18 cellular contexts compared by ENCODE assay signal in the genomic region with DNA sequence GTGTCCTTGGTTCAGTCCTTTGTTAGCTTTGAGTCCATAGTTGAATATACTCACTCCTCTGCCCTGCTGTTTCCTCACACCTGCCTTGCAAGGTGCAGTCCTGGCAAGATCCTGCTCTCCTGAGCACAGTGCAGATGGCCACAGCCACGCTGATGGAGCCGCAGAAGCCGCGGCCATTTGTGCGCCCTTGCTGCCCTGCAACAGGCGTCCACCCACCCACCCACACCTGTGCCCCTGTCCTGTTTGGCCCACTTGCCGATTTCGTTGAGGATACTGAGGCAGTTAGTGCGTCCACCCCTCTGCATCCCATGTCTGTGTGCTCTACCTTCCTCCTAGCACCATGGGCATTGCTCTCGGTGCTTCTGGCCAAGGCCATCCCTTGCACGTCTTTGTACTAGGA. TPM values are rescaled to one million over a fixed set of nuclear protein-coding genes. Genes with fewer than 3 reads are reported as not detected.
"Had no signal": no experiment of that assay in that cellular context is flagged by ENCODE, and none has a peak within 500 bp of the region (broad histone marks: within the 10 kb centered on the region; RNA-seq: fewer than 3 reads in every experiment).

No MANE protein-coding gene starts in this region.

- H3K27ac ChIP-seq: esophagus squamous epithelium, lower lobe of right lung, suprapubic skin, upper lobe of right lung had no signal

- DNase-seq: activated CD4-positive, alpha-beta T cell treated with anti-CD3 and anti-CD28 coated beads, Interleukin-2, amount 50 U/mL, for 1 hour; activated gamma-delta T cell; amygdala; cerebellar nuclear complex; cortex of kidney; effector CD8-positive, alpha-beta T cell; esophagus squamous epithelium; hippocampal formation; left colon; lower lobe of right lung; occipital lobe; stimulated activated naive CD8-positive, alpha-beta T cell treated with anti-CD3 and anti-CD28 coated beads, Interleukin-15, Interleukin-2, amounts not matched to agents 100 U/mL and 50 U/mL, for 24 hours had no signal

- H3K4me3 Mint-ChIP-seq: activated naive CD4-positive, alpha-beta T cell treated with anti-CD3 and anti-CD28 coated beads, Interleukin-2, amount 50 U/mL, for 24 hours; natural killer cell treated with Interleukin-12 subunit alpha and Interleukin-12 subunit beta and Interleukin-15 and Interleukin-18, amount 100 ng/mL, for 72 hours had no signal

- H3K27ac Mint-ChIP-seq: activated naive CD4-positive, alpha-beta T cell treated with anti-CD3 and anti-CD28 coated beads, Interleukin-2, amount 50 U/mL, for 24 hours; natural killer cell treated with Interleukin-12 subunit alpha and Interleukin-12 subunit beta and Interleukin-15 and Interleukin-18, amount 100 ng/mL, for 72 hours had no signal

- H3K4me3 ChIP-seq: esophagus squamous epithelium, lower lobe of right lung, suprapubic skin, upper lobe of right lung had no signal

- H3K9me3 ChIP-seq: esophagus squamous epithelium, lower lobe of right lung, suprapubic skin, upper lobe of right lung had no signal

- H3K27me3 Mint-ChIP-seq: natural killer cell treated with Interleukin-12 subunit alpha and Interleukin-12 subunit beta and Interleukin-15 and Interleukin-18, amount 100 ng/mL, for 72 hours had no signal

- ATAC-seq: activated CD4-positive, CD25-positive, alpha-beta regulatory T cell treated with anti-CD3 and anti-CD28 coated beads, Interleukin-2, amount 50 U/mL, for 24 hours; stimulated activated naive CD8-positive, alpha-beta T cell treated with anti-CD3 and anti-CD28 coated beads, Interleukin-15, Interleukin-2, amounts not matched to agents 100 U/mL and 50 U/mL, for 24 hours had no signal

- H3K9me3 Mint-ChIP-seq: activated naive CD4-positive, alpha-beta T cell treated with anti-CD3 and anti-CD28 coated beads, Interleukin-2, amount 50 U/mL, for 24 hours; natural killer cell treated with Interleukin-12 subunit alpha and Interleukin-12 subunit beta and Interleukin-15 and Interleukin-18, amount 100 ng/mL, for 72 hours had no signal

- H3K4me1 Mint-ChIP-seq: activated naive CD4-positive, alpha-beta T cell treated with anti-CD3 and anti-CD28 coated beads, Interleukin-2, amount 50 U/mL, for 24 hours had no signal

- H3K27me3 ChIP-seq: esophagus squamous epithelium, suprapubic skin, upper lobe of right lung had no signal

RNA-seq across cellular contexts. Expression of a gene that starts 51.1 kb away (rescaled TPM):
- total RNA-seq: activated CD8-positive, alpha-beta memory T cell treated with anti-CD3 and anti-CD28 coated beads for 36 hours had no signal
